ENCODE assay signal across 10 cellular contexts in genomic region chr7:193538-194256, GRCh38. TPM values are rescaled to one million over a fixed set of nuclear protein-coding genes. Genes with fewer than 3 reads are reported as not detected.
DNase-seq lines count a peak whose midpoint lies in the region; ATAC-seq and FAIRE-seq lines count a peak whose summit lies in the region.
"Had no signal": no experiment of that assay in that cellular context is flagged by ENCODE, and none has a peak within 500 bp of the region (broad histone marks: within the 10 kb centered on the region; RNA-seq: fewer than 3 reads in every experiment).

No MANE protein-coding gene starts in this region.

- DNase-seq in H7: peak; percentile 90
- DNase-seq in adipocyte (ENCODE audit: low read depth): peak; percentile 36
- DNase-seq in iris pigment epithelial cell (ENCODE audit: low read depth): peak; percentile 24
- peak; percentile 27 for DNase-seq in small intestine
- no peak for DNase-seq in foreskin melanocyte
- DNase-seq in NCI-H1694 treated with DMSO at 0.1 percent for 48 hours (lab: John Stamatoyannopoulos, UW): no peak
- DNase-seq: occipital lobe had no signal

- peaks cover 31% of the 10 kb centered on the region for H3K4me1 ChIP-seq in adipocyte (ENCODE audit: control insufficient read depth, insufficient read depth, low read length)
- peaks cover 0 to 2% of the 10 kb centered on the region in 2 donors for H3K4me1 ChIP-seq in small intestine (ENCODE audit: control insufficient read depth in 2 of 2, insufficient read depth in 1 of 2, low read depth in 1 of 2, low read length in 1 of 2)

- no peaks in the 10 kb centered on the region for H3K9me3 ChIP-seq in adipocyte (ENCODE audit: control insufficient read depth, low read length)
- no peaks in the 10 kb centered on the region for H3K9me3 ChIP-seq in small intestine (ENCODE audit: control insufficient read depth, low read depth)

- WGBS in small intestine, 3 donors: 3 to 4% (median 4%) methylated on average over 38 to 51 of the region's 51 CpGs

- peaks cover 26% of the 10 kb centered on the region for H3K36me3 ChIP-seq in H7 (replicated peaks; ENCODE audit: control insufficient read depth, insufficient read depth, low read length)
- H3K36me3 ChIP-seq in adipocyte (ENCODE audit: control insufficient read depth, insufficient read depth, low read length, severe bottlenecking): peaks cover 35% of the 10 kb centered on the region
- peaks cover 2 to 6% of the 10 kb centered on the region in 2 donors for H3K36me3 ChIP-seq in small intestine (ENCODE audit: control insufficient read depth in 2 of 2, insufficient read depth in 2 of 2, low read length in 2 of 2)

- H3K9ac ChIP-seq in adipocyte (ENCODE audit: low read length): peak overlapping the region; percentile 93

- peak overlapping the region in 1 of 2 donors; percentile 39 for H3K27ac ChIP-seq in small intestine (ENCODE audit: low read depth in 1 of 2, low read length in 1 of 2)

- FAIRE-seq in small intestine (lab: Jason Lieb, UNC): no peak
- FAIRE-seq: TTC549 had no signal

- ATAC-seq in esophagus mucosa (no peak), GM19452 (IDR thresholded peaks at IDR 0.05; ENCODE audit: unreplicated experiment) (no peak)

- H3K4me3 ChIP-seq in H7 (ENCODE audit: insufficient read depth, low read depth, low read length) (peak overlapping the region; percentile 76), adipocyte (ENCODE audit: low read length) (peak overlapping the region; percentile 91), small intestine (ENCODE audit: low read depth in 1 of 2, low read length in 2 of 2) (peak overlapping the region; percentile 38 to 84)

- peaks cover 5% of the 10 kb centered on the region; the same call in 1 of the 2 replicates for H3K27me3 ChIP-seq in H7 (ENCODE audit: control insufficient read depth, insufficient read depth, low read length)
- peaks cover 4% of the 10 kb centered on the region for H3K27me3 ChIP-seq in adipocyte (replicated peaks; ENCODE audit: control insufficient read depth, insufficient read depth, low read length)
- H3K27me3 ChIP-seq in small intestine (ENCODE audit: control insufficient read depth in 2 of 2, insufficient read depth in 2 of 2, low read length in 2 of 2): peaks cover 0 to 3% of the 10 kb centered on the region in 2 donors

RNA-seq across cellular contexts. Expression of gene FAM20C, which starts 1.3 kb away (rescaled TPM):
- 63.2 and 71.5 TPM in 2 replicates for total RNA-seq in H7 (2014; rRNA removed; shearing (Covaris generic))
- polyA plus RNA-seq in small intestine: 10 to 100 TPM; 19.7 to 35.1 (median 29.1) TPM
- total RNA-seq in esophagus mucosa: 12.6 TPM

Comparison
In these comparisons a context has a peak if more than half of its experiments do, and no peak if none do; other contexts are left out.
1. DNase-seq: peak in H7 (single experiment), adipocyte (single experiment), iris pigment epithelial cell (single experiment) and small intestine (single experiment); none in foreskin melanocyte (single experiment) and NCI-H1694 treated with DMSO at 0.1 percent for 48 hours (single experiment).
2. Peak in every context shown above with its lines, with median percentiles within 50 percentile points of each other: H3K4me3 ChIP-seq.